In genomic region chr5:36879274-36880033, GRCh38 we compare ENCODE assay signal across 10 cellular contexts. TPM values are rescaled to one million over a fixed set of nuclear protein-coding genes. Genes with fewer than 3 reads are reported as not detected.
DNase-seq lines count a peak whose midpoint lies in the region; ATAC-seq and TF ChIP-seq lines count a peak whose summit lies in the region.
"Had no signal": no experiment of that assay in that cellular context is flagged by ENCODE, and none has a peak within 500 bp of the region (broad histone marks: within the 10 kb centered on the region; RNA-seq: fewer than 3 reads in every experiment).

No MANE protein-coding gene starts in this region.

- TF ChIP-seq CTCF in RWPE1 (conservative IDR thresholded peaks at IDR 0.05; ENCODE audit: low read depth) = no peak

- H3K9me3 Mint-ChIP-seq in activated CD4-positive, alpha-beta T cell treated with anti-CD3 and anti-CD28 coated beads, Interleukin-2, amount 10 ng/mL, durations not matched to agents 7 days and 5 days = no peaks in the 10 kb centered on the region
- no peaks in the 10 kb centered on the region for H3K9me3 Mint-ChIP-seq in activated T-helper 17 cell treated with anti-CD3 and anti-CD28 coated beads, Interleukin-2, amount 50 U/mL, for 72 hours
- H3K9me3 Mint-ChIP-seq in immature natural killer cell = no peaks in the 10 kb centered on the region

- peak overlapping the region; percentile 98 for H3K27ac ChIP-seq in subcutaneous abdominal adipose tissue (ENCODE audit: low read depth, low read length)
- no peak overlapping the region for H3K27ac ChIP-seq in RWPE1

- H3K27me3 Mint-ChIP-seq in activated CD4-positive, alpha-beta T cell treated with anti-CD3 and anti-CD28 coated beads, Interleukin-2, amount 10 ng/mL, durations not matched to agents 7 days and 5 days = no peaks in the 10 kb centered on the region
- H3K27me3 Mint-ChIP-seq in activated T-helper 17 cell treated with anti-CD3 and anti-CD28 coated beads, Interleukin-2, amount 50 U/mL, for 72 hours = no peaks in the 10 kb centered on the region
- peaks cover 12 to 23% (median 15%) of the 10 kb centered on the region in 3 donors for H3K27me3 Mint-ChIP-seq in immature natural killer cell (ENCODE audit: low read depth in 3 of 3)

- CTCF ChIA-PET in activated CD4-positive, alpha-beta T cell treated with anti-CD3 and anti-CD28 coated beads, Interleukin-2, amount 10 ng/mL, durations not matched to agents 7 days and 5 days (lab: Charles Lee) = interaction anchor here (1.1 kb wide), 1 partner anchor 117 kb away, joined by 3 read pairs; no protein-coding TSS in a partner anchor
- CTCF ChIA-PET in RWPE1 (lab: Yijun Ruan, JAX) = no interaction called here

- peak overlapping the region; percentile 31 to 99 (median 99) for H3K9ac ChIP-seq in subcutaneous abdominal adipose tissue (ENCODE audit: low read length in 5 of 5)

- H3K27me3 ChIP-seq in subcutaneous abdominal adipose tissue (ENCODE audit: control insufficient read depth in 5 of 5, insufficient read depth in 4 of 5, low read length in 5 of 5) = no peaks in the 10 kb centered on the region

- peaks cover 43% of the 10 kb centered on the region for H3K4me1 Mint-ChIP-seq in activated CD4-positive, alpha-beta T cell treated with anti-CD3 and anti-CD28 coated beads, Interleukin-2, amount 10 ng/mL, durations not matched to agents 7 days and 5 days
- peaks cover 31% of the 10 kb centered on the region for H3K4me1 Mint-ChIP-seq in activated T-helper 17 cell treated with anti-CD3 and anti-CD28 coated beads, Interleukin-2, amount 50 U/mL, for 72 hours
- peaks cover 61 to 81% of the 10 kb centered on the region in 2 donors for H3K4me1 Mint-ChIP-seq in immature natural killer cell

- H3K36me3 Mint-ChIP-seq in activated CD4-positive, alpha-beta T cell treated with anti-CD3 and anti-CD28 coated beads, Interleukin-2, amount 10 ng/mL, durations not matched to agents 7 days and 5 days (ENCODE audit: low read depth) = peaks cover 10% of the 10 kb centered on the region
- H3K36me3 Mint-ChIP-seq in activated T-helper 17 cell treated with anti-CD3 and anti-CD28 coated beads, Interleukin-2, amount 50 U/mL, for 72 hours (ENCODE audit: low read depth) = peaks cover 26% of the 10 kb centered on the region
- no peaks in the 10 kb centered on the region for H3K36me3 Mint-ChIP-seq in immature natural killer cell

- H3K27ac Mint-ChIP-seq in activated CD4-positive, alpha-beta T cell treated with anti-CD3 and anti-CD28 coated beads, Interleukin-2, amount 10 ng/mL, durations not matched to agents 7 days and 5 days = no peak overlapping the region
- H3K27ac Mint-ChIP-seq in activated T-helper 17 cell treated with anti-CD3 and anti-CD28 coated beads, Interleukin-2, amount 50 U/mL, for 72 hours = peak overlapping the region; percentile 96
- peak overlapping the region; percentile 93 to 98 (median 96) for H3K27ac Mint-ChIP-seq in immature natural killer cell

- no peak for ATAC-seq in activated T-helper 17 cell treated with anti-CD3 and anti-CD28 coated beads, Interleukin-2, amount 50 U/mL, for 72 hours (replicated peaks)
- ATAC-seq in GM18520 (IDR thresholded peaks at IDR 0.05; ENCODE audit: unreplicated experiment) (no peak), GM19328 (IDR thresholded peaks at IDR 0.05; ENCODE audit: unreplicated experiment) (no peak)

- peak overlapping the region in 4 of 5 donors; percentile 79 to 98 (median 98) for H3K4me3 ChIP-seq in subcutaneous abdominal adipose tissue (ENCODE audit: low read depth in 1 of 5, low read length in 5 of 5)

- H3K4me3 Mint-ChIP-seq in activated CD4-positive, alpha-beta T cell treated with anti-CD3 and anti-CD28 coated beads, Interleukin-2, amount 10 ng/mL, durations not matched to agents 7 days and 5 days = peak overlapping the region; percentile 77
- H3K4me3 Mint-ChIP-seq in activated T-helper 17 cell treated with anti-CD3 and anti-CD28 coated beads, Interleukin-2, amount 50 U/mL, for 72 hours = peak overlapping the region; percentile 97
- peak overlapping the region; percentile 91 to 99 (median 94) for H3K4me3 Mint-ChIP-seq in immature natural killer cell

- no peak for DNase-seq in activated CD4-positive, alpha-beta T cell treated with anti-CD3 and anti-CD28 coated beads, Interleukin-2, amount 10 ng/mL, durations not matched to agents 7 days and 5 days
- DNase-seq in activated CD4-positive, alpha-beta T cell treated with anti-CD3 and anti-CD28 coated beads, Interleukin-2, amount 50 U/mL, for 4 hours = no peak
- DNase-seq in immature natural killer cell = no peak
- no peak for DNase-seq in RWPE1 (ENCODE audit: low spot score)
- DNase-seq: amniotic stem cell, NCI-H510A had no signal

- POLR2A ChIA-PET in activated CD4-positive, alpha-beta T cell treated with anti-CD3 and anti-CD28 coated beads, Interleukin-2, amount 10 ng/mL, durations not matched to agents 7 days and 5 days (lab: Charles Lee) = no interaction called here
- POLR2A ChIA-PET in RWPE1 (lab: Yijun Ruan, JAX; ENCODE audit: low non-redundant PET) = no interaction called here

- peaks cover 0 to 65% (median 42%) of the 10 kb centered on the region in 5 donors for H3K4me1 ChIP-seq in subcutaneous abdominal adipose tissue (ENCODE audit: control insufficient read depth in 5 of 5, insufficient read depth in 5 of 5, low read length in 5 of 5)

- H3K36me3 ChIP-seq in subcutaneous abdominal adipose tissue (ENCODE audit: control insufficient read depth in 5 of 5, insufficient read depth in 5 of 5, low read length in 5 of 5) = no peaks in the 10 kb centered on the region

- no peaks in the 10 kb centered on the region for H3K9me3 ChIP-seq in subcutaneous abdominal adipose tissue (ENCODE audit: control insufficient read depth in 5 of 5, low read length in 5 of 5)

RNA-seq across cellular contexts. Expression of gene NIPBL, which starts 2.9 kb away (rescaled TPM):
- total RNA-seq in activated CD4-positive, alpha-beta T cell treated with anti-CD3 and anti-CD28 coated beads, Interleukin-2, amount 10 ng/mL, durations not matched to agents 7 days and 5 days = 10 to 100 TPM; 59.4 to 72.8 TPM
- total RNA-seq in activated T-helper 17 cell treated with anti-CD3 and anti-CD28 coated beads, Interleukin-2, amount 50 U/mL, for 72 hours = 10 to 100 TPM; 48.3 to 50.9 TPM
- 10 to 100 TPM in 2 of 3 donors, 1 to 10 TPM in 1; 4.9 to 42.5 (median 11.6) TPM for polyA plus RNA-seq in immature natural killer cell
